Comparison of ENCODE assay signal across 8 cellular contexts in the genomic region with DNA sequence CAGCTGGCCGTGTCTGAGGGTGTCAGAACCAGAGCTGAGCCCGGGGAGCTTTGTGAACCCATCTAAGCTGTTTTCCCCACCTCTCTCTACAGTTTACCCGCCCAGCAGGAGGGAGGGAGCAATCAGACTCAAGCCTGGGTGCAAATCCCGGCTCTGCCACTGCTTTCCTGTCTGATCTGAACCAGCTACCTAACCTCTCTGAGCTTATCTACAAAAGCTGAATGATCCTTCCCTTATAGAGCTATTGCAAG. TPM values are rescaled to one million over a fixed set of nuclear protein-coding genes. Genes with fewer than 3 reads are reported as not detected.
DNase-seq lines count a peak whose midpoint lies in the region; ATAC-seq lines count a peak whose summit lies in the region.

No MANE protein-coding gene starts in this region.

- H3K4me3 ChIP-seq in BLaER1 (peak overlapping the region; percentile 76), iPS-18a (ENCODE audit: low read length) (peak overlapping the region; percentile 77)

- H3K36me3 ChIP-seq in BLaER1 (peaks cover 23% of the 10 kb centered on the region), iPS-18a (ENCODE audit: control insufficient read depth, low read depth, low read length) (no peaks in the 10 kb centered on the region)

- peak overlapping the region; percentile 88 for H3K4me3 Mint-ChIP-seq in activated naive CD8-positive, alpha-beta T cell treated with anti-CD3 and anti-CD28 coated beads, Interleukin-2, amount 10 ng/mL, durations not matched to agents 7 days and 5 days

- peak overlapping the region; percentile 99 for H3K4me2 ChIP-seq in BLaER1

- H3K27me3 ChIP-seq in BLaER1 (no peaks in the 10 kb centered on the region), iPS-18a (ENCODE audit: control insufficient read depth, insufficient read depth, low read length) (no peaks in the 10 kb centered on the region)

- ATAC-seq in HG02884 (IDR thresholded peaks at IDR 0.05; ENCODE audit: unreplicated experiment), result peak; percentile 14
- ATAC-seq in activated naive CD8-positive, alpha-beta T cell treated with anti-CD3 and anti-CD28 coated beads, Interleukin-2, amount 10 ng/mL, durations not matched to agents 7 days and 5 days (ENCODE audit: low read depth), result peak; percentile 21
- ATAC-seq in stimulated activated naive CD8-positive, alpha-beta T cell treated with anti-CD3 and anti-CD28 coated beads, Interleukin-15, Interleukin-2, amounts not matched to agents 100 U/mL and 50 U/mL, for 24 hours, result no peak
- no peak for ATAC-seq in HG03565 (IDR thresholded peaks at IDR 0.05; ENCODE audit: unreplicated experiment)

- H3K4me1 ChIP-seq in BLaER1 (peaks cover 32% of the 10 kb centered on the region), iPS-18a (ENCODE audit: control insufficient read depth, low read depth, low read length) (peaks cover 15% of the 10 kb centered on the region)

- H3K27ac ChIP-seq in BLaER1, result peak overlapping the region; percentile 70
- peak overlapping the region; percentile 83 for H3K27ac ChIP-seq in iPS-18a (ENCODE audit: low read length)

- peaks cover 12% of the 10 kb centered on the region for H3K9me3 Mint-ChIP-seq in activated naive CD8-positive, alpha-beta T cell treated with anti-CD3 and anti-CD28 coated beads, Interleukin-2, amount 10 ng/mL, durations not matched to agents 7 days and 5 days

- H3K36me3 Mint-ChIP-seq in activated naive CD8-positive, alpha-beta T cell treated with anti-CD3 and anti-CD28 coated beads, Interleukin-2, amount 10 ng/mL, durations not matched to agents 7 days and 5 days, result peaks cover 42% of the 10 kb centered on the region

- H3K27me3 Mint-ChIP-seq in activated naive CD8-positive, alpha-beta T cell treated with anti-CD3 and anti-CD28 coated beads, Interleukin-2, amount 10 ng/mL, durations not matched to agents 7 days and 5 days, result peaks cover 10% of the 10 kb centered on the region

- DNase-seq in activated naive CD8-positive, alpha-beta T cell treated with anti-CD3 and anti-CD28 coated beads, Interleukin-2, amount 10 ng/mL, durations not matched to agents 7 days and 5 days, result peak; percentile 45
- DNase-seq in stimulated activated naive CD8-positive, alpha-beta T cell treated with anti-CD3 and anti-CD28 coated beads, Interleukin-15, Interleukin-2, amounts not matched to agents 100 U/mL and 50 U/mL, for 24 hours, result peak; percentile 22
- DNase-seq in DMS 273 (lab: John Stamatoyannopoulos, UW; ENCODE audit: unreplicated experiment) (no peak), AG08395 (ENCODE audit: low spot score) (no peak)

- H4K20me1 ChIP-seq in BLaER1, result no peaks in the 10 kb centered on the region

- H3K9me3 ChIP-seq in BLaER1 (peaks cover 17% of the 10 kb centered on the region), iPS-18a (ENCODE audit: control insufficient read depth, low read depth, low read length) (no peaks in the 10 kb centered on the region)

- H3K4me1 Mint-ChIP-seq in activated naive CD8-positive, alpha-beta T cell treated with anti-CD3 and anti-CD28 coated beads, Interleukin-2, amount 10 ng/mL, durations not matched to agents 7 days and 5 days, result peaks cover 41% of the 10 kb centered on the region

- H3K9ac ChIP-seq in BLaER1, result peak overlapping the region; percentile 82
- H3K9ac ChIP-seq in iPS-18a (ENCODE audit: low read length), result peak overlapping the region; percentile 77

- POLR2A ChIA-PET in activated naive CD8-positive, alpha-beta T cell treated with anti-CD3 and anti-CD28 coated beads, Interleukin-2, amount 10 ng/mL, durations not matched to agents 7 days and 5 days (lab: Charles Lee), result interaction anchor here (0.5 to 3.5 kb wide), 10 partner anchors 10 to 267 kb away, joined by 3 to 26 read pairs (median 3); a partner anchor contains a TSS

- H3K27ac Mint-ChIP-seq in activated naive CD8-positive, alpha-beta T cell treated with anti-CD3 and anti-CD28 coated beads, Interleukin-2, amount 10 ng/mL, durations not matched to agents 7 days and 5 days, result peak overlapping the region; percentile 88

RNA-seq across cellular contexts. Expression of a gene that starts 0.3 kb away (rescaled TPM):
- 10 to 100 TPM; 77.8 to 85.0 TPM for total RNA-seq in activated naive CD8-positive, alpha-beta T cell treated with anti-CD3 and anti-CD28 coated beads, Interleukin-2, amount 10 ng/mL, durations not matched to agents 7 days and 5 days

RNA-seq across cellular contexts. Expression of a gene that starts 13.9 kb away (rescaled TPM):
- total RNA-seq in activated naive CD8-positive, alpha-beta T cell treated with anti-CD3 and anti-CD28 coated beads, Interleukin-2, amount 10 ng/mL, durations not matched to agents 7 days and 5 days, result 10 to 100 TPM; 38.4 to 40.9 TPM

RNA-seq across cellular contexts. Expression of a gene that starts 37.5 kb away (rescaled TPM):
- total RNA-seq in activated naive CD8-positive, alpha-beta T cell treated with anti-CD3 and anti-CD28 coated beads, Interleukin-2, amount 10 ng/mL, durations not matched to agents 7 days and 5 days, result 1 to 10 TPM; 5.7 to 6.5 TPM

Comparison
In these comparisons a context has a peak if more than half of its experiments do, and no peak if none do; other contexts are left out.
1. ATAC-seq: peak in HG02884 (single experiment) and activated naive CD8-positive, alpha-beta T cell treated with anti-CD3 and anti-CD28 coated beads, Interleukin-2, amount 10 ng/mL, durations not matched to agents 7 days and 5 days (single experiment); none in stimulated activated naive CD8-positive, alpha-beta T cell treated with anti-CD3 and anti-CD28 coated beads, Interleukin-15, Interleukin-2, amounts not matched to agents 100 U/mL and 50 U/mL, for 24 hours (single experiment) and HG03565 (single experiment).
2. DNase-seq: peak in activated naive CD8-positive, alpha-beta T cell treated with anti-CD3 and anti-CD28 coated beads, Interleukin-2, amount 10 ng/mL, durations not matched to agents 7 days and 5 days (single experiment) and stimulated activated naive CD8-positive, alpha-beta T cell treated with anti-CD3 and anti-CD28 coated beads, Interleukin-15, Interleukin-2, amounts not matched to agents 100 U/mL and 50 U/mL, for 24 hours (single experiment); none in DMS 273 (single experiment) and AG08395 (single experiment).